Comparison of ENCODE assay signal across 15 cellular contexts in the genomic region with DNA sequence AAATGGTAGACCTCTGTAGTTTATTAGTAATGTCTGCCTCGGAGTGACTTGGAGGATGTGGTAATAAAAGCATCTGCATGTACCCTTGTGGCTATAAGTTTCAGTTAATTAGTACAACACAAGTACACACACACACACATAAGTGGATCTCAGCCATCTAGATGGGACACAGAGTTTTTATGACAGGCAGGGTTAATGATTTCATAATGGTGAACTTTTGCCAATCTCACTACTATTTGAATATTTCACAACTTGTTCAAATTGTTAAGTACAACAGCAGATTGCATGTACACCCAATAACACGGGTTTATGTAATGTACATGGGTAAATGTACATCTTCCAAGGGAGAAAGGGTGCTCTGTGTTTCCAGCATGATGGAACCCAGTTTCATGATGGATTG.
A peak's percentile ranks its signal among the peaks of the same experiment; 100 is the strongest.
DNase-seq lines count a peak whose midpoint lies in the region; ATAC-seq and TF ChIP-seq lines count a peak whose summit lies in the region.
"Had no signal": no experiment of that assay in that cellular context is flagged by ENCODE, and none has a peak within 500 bp of the region (broad histone marks: within the 10 kb centered on the region; RNA-seq: fewer than 3 reads in every experiment).

No MANE protein-coding gene starts in this region.

- no peaks in the 10 kb centered on the region for H3K36me3 ChIP-seq in SJCRH30
- H3K36me3 ChIP-seq: BE2C, HAP-1 had no signal

- H3K4me1 ChIP-seq in SJCRH30: peaks cover 18% of the 10 kb centered on the region
- H3K4me1 ChIP-seq: BE2C, HAP-1 had no signal

- intact Hi-C loops in Right ventricle myocardium inferior (cut with DNase I): no loop called here

- H3K36me3 Mint-ChIP-seq in activated CD4-positive, alpha-beta T cell treated with anti-CD3 and anti-CD28 coated beads, Interleukin-2, amount 10 ng/mL, durations not matched to agents 7 days and 5 days (ENCODE audit: low read depth): no peaks in the 10 kb centered on the region
- H3K36me3 Mint-ChIP-seq: CD8-positive, alpha-beta T cell had no signal

- H3K27ac ChIP-seq in SJCRH30: peak overlapping the region; percentile 27; the same call in 1 of the 2 replicates
- H3K27ac ChIP-seq: C4-2B had no signal

- H3K4me3 ChIP-seq in SJCRH30: no peak overlapping the region
- H3K4me3 ChIP-seq in fibroblast of mammary gland (ENCODE audit: control insufficient read depth, low read depth, low read length): no peak overlapping the region
- H3K4me3 ChIP-seq: HAP-1 had no signal

- H3K4me1 Mint-ChIP-seq in activated CD4-positive, alpha-beta T cell treated with anti-CD3 and anti-CD28 coated beads, Interleukin-2, amount 10 ng/mL, durations not matched to agents 7 days and 5 days: no peaks in the 10 kb centered on the region

- H3K4me3 Mint-ChIP-seq in activated CD4-positive, alpha-beta T cell treated with anti-CD3 and anti-CD28 coated beads, Interleukin-2, amount 10 ng/mL, durations not matched to agents 7 days and 5 days: no peak overlapping the region
- H3K4me3 Mint-ChIP-seq: CD8-positive, alpha-beta T cell had no signal

- H3K27ac Mint-ChIP-seq in activated CD4-positive, alpha-beta T cell treated with anti-CD3 and anti-CD28 coated beads, Interleukin-2, amount 10 ng/mL, durations not matched to agents 7 days and 5 days: no peak overlapping the region
- H3K27ac Mint-ChIP-seq: CD8-positive, alpha-beta T cell had no signal

- CTCF ChIA-PET in activated CD4-positive, alpha-beta T cell treated with anti-CD3 and anti-CD28 coated beads, Interleukin-2, amount 10 ng/mL, durations not matched to agents 7 days and 5 days (lab: Charles Lee): no interaction called here

- TF ChIP-seq CTCF in fibroblast of mammary gland (conservative IDR thresholded peaks at IDR 0.05; ENCODE audit: control insufficient read depth, insufficient read depth, low read depth, low read length): no peak

- DNase-seq in SJCRH30 (no peak), fibroblast of mammary gland (ENCODE audit: low read depth) (peak; percentile 1), left lobe of liver (ENCODE audit: low spot score) (no peak), HK-2 (ENCODE audit: unreplicated experiment) (no peak), Right ventricle myocardium inferior (ENCODE audit: missing footprints) (no peak), cortex of kidney (lab: John Stamatoyannopoulos, UW) (no peak)
- no peak for DNase-seq in activated CD4-positive, alpha-beta T cell treated with anti-CD3 and anti-CD28 coated beads, Interleukin-2, amount 10 ng/mL, durations not matched to agents 7 days and 5 days
- DNase-seq: BE2C; CD8-positive, alpha-beta T cell; COR-L47; DMS153; DND-41; GDM1 had no signal

- H3K27me3 Mint-ChIP-seq in activated CD4-positive, alpha-beta T cell treated with anti-CD3 and anti-CD28 coated beads, Interleukin-2, amount 10 ng/mL, durations not matched to agents 7 days and 5 days: no peaks in the 10 kb centered on the region

- no peaks in the 10 kb centered on the region for H3K9me3 Mint-ChIP-seq in activated CD4-positive, alpha-beta T cell treated with anti-CD3 and anti-CD28 coated beads, Interleukin-2, amount 10 ng/mL, durations not matched to agents 7 days and 5 days
- H3K9me3 Mint-ChIP-seq: CD8-positive, alpha-beta T cell had no signal

- POLR2A ChIA-PET in activated CD4-positive, alpha-beta T cell treated with anti-CD3 and anti-CD28 coated beads, Interleukin-2, amount 10 ng/mL, durations not matched to agents 7 days and 5 days (lab: Charles Lee): no interaction called here

- H3K27me3 ChIP-seq in SJCRH30: no peaks in the 10 kb centered on the region
- H3K27me3 ChIP-seq: BE2C had no signal

- H3K9me3 ChIP-seq in SJCRH30 (replicated peaks): no peaks in the 10 kb centered on the region
- H3K9me3 ChIP-seq: BE2C, HAP-1 had no signal

- ATAC-seq in left lobe of liver (peak; percentile 69), Right ventricle myocardium inferior (no peak)
- ATAC-seq: CD8-positive, alpha-beta T cell had no signal
